In genomic region chr2:220228310-220229006, GRCh38 we compare ENCODE assay signal across 1 cellular context.
TF ChIP-seq lines count a peak whose summit lies in the region.

No MANE protein-coding gene starts in this region.

TF ChIP-seq in GM23338, 12 proteins besides CTCF, POLR2A, EP300 and RAD21 (continued from another document):
- TF ChIP-seq ZNF462 (CRISPR knock-in tag; IDR thresholded peaks at IDR 0.05) (no peak), ETS1 (IDR thresholded peaks at IDR 0.05) (no peak)
